8 cellular contexts compared by ENCODE assay signal in the genomic region with DNA sequence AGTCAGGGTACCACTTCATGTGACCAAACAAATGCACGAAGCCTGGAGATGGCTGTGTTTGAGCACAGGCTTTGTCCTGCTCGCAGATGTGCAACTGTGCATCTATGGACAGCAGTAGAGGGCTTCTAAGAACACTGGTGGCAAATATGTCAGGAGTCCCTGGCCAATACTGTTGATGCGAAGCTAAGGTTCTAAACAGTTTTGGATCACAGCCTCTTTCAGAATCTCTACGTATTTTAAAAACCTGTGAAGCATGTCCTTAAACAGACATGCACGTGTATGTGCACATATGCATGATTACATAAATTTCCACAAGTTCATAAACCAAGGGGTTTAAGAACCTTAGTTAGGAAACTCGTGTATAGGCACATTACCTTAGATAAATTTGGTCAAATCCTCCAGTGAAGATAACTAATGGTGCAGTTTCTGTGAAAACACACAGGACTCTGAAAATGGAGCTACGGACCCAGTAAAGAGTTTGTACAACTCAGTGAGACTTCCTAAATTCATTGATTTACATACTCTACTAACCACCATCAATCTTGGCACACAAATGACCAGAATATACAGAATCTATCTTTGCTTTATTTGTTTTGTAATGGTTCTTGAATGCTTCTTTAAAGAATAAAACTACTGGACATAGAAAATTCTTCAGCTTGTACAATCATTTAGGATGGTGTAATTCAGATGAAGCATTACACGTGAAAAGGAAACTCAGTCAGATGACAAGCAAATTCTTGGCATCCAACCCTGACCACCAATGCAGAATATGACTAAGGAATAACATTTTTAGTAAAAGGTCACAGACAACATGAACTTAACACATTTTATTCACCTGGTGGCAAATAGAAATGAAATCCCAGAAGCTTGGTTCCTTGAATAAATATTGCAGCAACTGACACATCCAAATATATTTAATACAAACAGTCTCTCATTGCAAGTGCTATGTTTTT. TPM values are rescaled to one million over a fixed set of nuclear protein-coding genes. Genes with fewer than 3 reads are reported as not detected.
A peak's percentile ranks its signal among the peaks of the same experiment; 100 is the strongest.
DNase-seq lines count a peak whose midpoint lies in the region; ATAC-seq and TF ChIP-seq lines count a peak whose summit lies in the region.

No MANE protein-coding gene starts in this region.

- no peak for TF ChIP-seq CTCF in WERI-Rb-1 (IDR thresholded peaks at IDR 0.05; ENCODE audit: low read depth, low read length)

- H3K4me3 Mint-ChIP-seq in activated T-helper 1 cell treated with anti-CD3 and anti-CD28 coated beads, Interleukin-12 subunit alpha, Interleukin-12 subunit beta, Interleukin-2, Interleukin-4 antibody, amounts not matched to agents 30 ng/mL and 10 ng/mL and 1 ng/mL, durations not matched to agents 14 hours and 24 hours and 36 hours = no peak overlapping the region

- intact Hi-C loops in activated T-helper 1 cell treated with anti-CD3 and anti-CD28 coated beads, Interleukin-12 subunit alpha, Interleukin-12 subunit beta, Interleukin-2, Interleukin-4 antibody, amounts not matched to agents 30 ng/mL and 10 ng/mL and 1 ng/mL, durations not matched to agents 14 hours and 24 hours and 36 hours (cut with micrococcal nuclease) = loop anchor here (1.0 kb wide), 3 partner anchors 29 to 177 kb away; no protein-coding TSS in a partner anchor

- H3K9me3 ChIP-seq in WERI-Rb-1 (ENCODE audit: severe bottlenecking) = no peaks in the 10 kb centered on the region

- H3K9me3 Mint-ChIP-seq in activated T-helper 1 cell treated with anti-CD3 and anti-CD28 coated beads, Interleukin-12 subunit alpha, Interleukin-12 subunit beta, Interleukin-2, Interleukin-4 antibody, amounts not matched to agents 30 ng/mL and 10 ng/mL and 1 ng/mL, durations not matched to agents 14 hours and 24 hours and 36 hours = no peaks in the 10 kb centered on the region

- no peak overlapping the region for H3K27ac Mint-ChIP-seq in activated T-helper 1 cell treated with anti-CD3 and anti-CD28 coated beads, Interleukin-12 subunit alpha, Interleukin-12 subunit beta, Interleukin-2, Interleukin-4 antibody, amounts not matched to agents 30 ng/mL and 10 ng/mL and 1 ng/mL, durations not matched to agents 14 hours and 24 hours and 36 hours

- DNase-seq in EL = peak; percentile 86
- peak; percentile 12 to 23 for DNase-seq in dermis microvascular lymphatic vessel endothelial cell (ENCODE audit: low read depth in 2 of 2)
- no peak for DNase-seq in activated T-helper 1 cell treated with anti-CD3 and anti-CD28 coated beads, Interleukin-12 subunit alpha, Interleukin-12 subunit beta, Interleukin-2, Interleukin-4 antibody, amounts not matched to agents 30 ng/mL and 10 ng/mL and 1 ng/mL, durations not matched to agents 14 hours and 24 hours and 36 hours (ENCODE audit: low spot score)
- DNase-seq in WERI-Rb-1 = no peak
- no peak for DNase-seq in dermis blood vessel endothelial cell
- DNase-seq in NCI-H2081 (lab: John Stamatoyannopoulos, UW) = no peak

- H3K27me3 ChIP-seq in WERI-Rb-1 (ENCODE audit: insufficient read depth, low read depth, severe bottlenecking) = no peaks in the 10 kb centered on the region

- H3K27ac ChIP-seq in WERI-Rb-1 = no peak overlapping the region

- H3K4me1 Mint-ChIP-seq in activated T-helper 1 cell treated with anti-CD3 and anti-CD28 coated beads, Interleukin-12 subunit alpha, Interleukin-12 subunit beta, Interleukin-2, Interleukin-4 antibody, amounts not matched to agents 30 ng/mL and 10 ng/mL and 1 ng/mL, durations not matched to agents 14 hours and 24 hours and 36 hours (ENCODE audit: low read depth) = peaks cover 36% of the 10 kb centered on the region

- H3K36me3 Mint-ChIP-seq in activated T-helper 1 cell treated with anti-CD3 and anti-CD28 coated beads, Interleukin-12 subunit alpha, Interleukin-12 subunit beta, Interleukin-2, Interleukin-4 antibody, amounts not matched to agents 30 ng/mL and 10 ng/mL and 1 ng/mL, durations not matched to agents 14 hours and 24 hours and 36 hours (ENCODE audit: low read depth) = peaks cover 4% of the 10 kb centered on the region

- H3K36me3 ChIP-seq in WERI-Rb-1 = no peaks in the 10 kb centered on the region; the same call in 1 of the 2 replicates

- H3K4me3 ChIP-seq in WERI-Rb-1 (ENCODE audit: low read depth, low read length) = no peak overlapping the region

- ATAC-seq in GM21381 (IDR thresholded peaks at IDR 0.05; ENCODE audit: unreplicated experiment) = peak; percentile 47
- peak; percentile 47 for ATAC-seq in HG03571 (IDR thresholded peaks at IDR 0.05; ENCODE audit: unreplicated experiment)

- H3K27me3 Mint-ChIP-seq in activated T-helper 1 cell treated with anti-CD3 and anti-CD28 coated beads, Interleukin-12 subunit alpha, Interleukin-12 subunit beta, Interleukin-2, Interleukin-4 antibody, amounts not matched to agents 30 ng/mL and 10 ng/mL and 1 ng/mL, durations not matched to agents 14 hours and 24 hours and 36 hours (ENCODE audit: insufficient read depth) = no peaks in the 10 kb centered on the region

RNA-seq across cellular contexts. Expression of gene KCNQ5, which starts 27.4 kb away (rescaled TPM):
- total RNA-seq in dermis microvascular lymphatic vessel endothelial cell (under 0.01 TPM in 1 of 2 replicates, not detected in the other), dermis blood vessel endothelial cell (not detected in 2 replicates)
- 11.2 and 12.6 TPM in 2 replicates for total RNA-seq in activated T-helper 1 cell treated with anti-CD3 and anti-CD28 coated beads, Interleukin-12 subunit alpha, Interleukin-12 subunit beta, Interleukin-2, Interleukin-4 antibody, amounts not matched to agents 30 ng/mL and 10 ng/mL and 1 ng/mL, durations not matched to agents 14 hours and 24 hours and 36 hours

Comparison
In these comparisons a context has a peak if more than half of its experiments do, and no peak if none do; other contexts are left out.
1. DNase-seq: peak in EL (single experiment) and dermis microvascular lymphatic vessel endothelial cell (2 of 2); none in activated T-helper 1 cell treated with anti-CD3 and anti-CD28 coated beads, Interleukin-12 subunit alpha, Interleukin-12 subunit beta, Interleukin-2, Interleukin-4 antibody, amounts not matched to agents 30 ng/mL and 10 ng/mL and 1 ng/mL, durations not matched to agents 14 hours and 24 hours and 36 hours (single experiment), WERI-Rb-1 (single experiment), dermis blood vessel endothelial cell (single experiment) and NCI-H2081 (0 of 2).
2. RNA of gene KCNQ5, which starts 27.4 kb away (total RNA-seq): 11.2 to 12.6 TPM in activated T-helper 1 cell treated with anti-CD3 and anti-CD28 coated beads, Interleukin-12 subunit alpha, Interleukin-12 subunit beta, Interleukin-2, Interleukin-4 antibody, amounts not matched to agents 30 ng/mL and 10 ng/mL and 1 ng/mL, durations not matched to agents 14 hours and 24 hours and 36 hours; under 0.01 TPM in dermis microvascular lymphatic vessel endothelial cell and not detected in dermis blood vessel endothelial cell; every median in the first group is over 10 times any median in the second.